ENCODE assay signal across 25 cellular contexts in the genomic region with DNA sequence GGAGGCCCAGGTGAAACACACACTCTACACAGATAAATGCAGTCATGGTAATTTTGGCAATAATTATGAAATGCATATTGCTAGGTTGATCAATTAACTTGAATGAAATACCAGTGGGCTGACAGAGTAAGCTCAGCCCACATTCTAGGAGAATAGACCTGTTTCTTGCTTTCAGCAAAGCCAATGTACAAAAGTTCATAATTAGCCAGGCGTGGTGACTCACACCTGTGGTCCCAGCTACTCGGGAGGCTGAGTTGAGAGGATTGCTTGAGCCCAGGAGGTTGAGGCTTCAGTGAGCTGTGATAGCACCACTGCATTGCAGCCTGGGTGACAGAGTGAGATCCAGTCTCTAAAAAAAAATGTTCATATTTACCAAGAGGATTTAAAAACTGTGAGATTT. TPM values are rescaled to one million over a fixed set of nuclear protein-coding genes. Genes with fewer than 3 reads are reported as not detected.
DNase-seq lines count a peak whose midpoint lies in the region; ATAC-seq, FAIRE-seq and TF ChIP-seq lines count a peak whose summit lies in the region.
"Had no signal": no experiment of that assay in that cellular context is flagged by ENCODE, and none has a peak within 500 bp of the region (broad histone marks: within the 10 kb centered on the region; RNA-seq: fewer than 3 reads in every experiment).

No MANE protein-coding gene starts in this region.

- DNase-seq in activated CD8-positive, alpha-beta memory T cell treated with anti-CD3 and anti-CD28 coated beads, Interleukin-2, amount 50 U/mL, for 48 hours, result peak; percentile 35
- no peak for DNase-seq in activated CD8-positive, alpha-beta memory T cell treated with anti-CD3 and anti-CD28 coated beads, Interleukin-2, amount 10 ng/mL, durations not matched to agents 7 days and 5 days
- DNase-seq in DND-41, result no peak
- no peak for DNase-seq in NCI-H1436 treated with DMSO at 0.1 percent for 48 hours (lab: John Stamatoyannopoulos, UW)
- no peak for DNase-seq in GM19239 (ENCODE audit: insufficient read length, low spot score)
- DNase-seq: Caco-2; CD4-positive, alpha-beta memory T cell; DMS 273 treated with DMSO at 0.1 percent for 48 hours; DMS79 treated with DMSO at 0.1 percent for 48 hours; H9; HFFc6; NCI-H1105 treated with DMSO at 0.1 percent for 48 hours; NCI-H1694; NCI-H2081; NCI-H2171 treated with DMSO at 0.1 percent for 48 hours; NCI-H524 treated with DMSO at 0.1 percent for 48 hours; NCI-H82; OCI-M1 had no signal

- H3K4me1 ChIP-seq in DND-41 (ENCODE audit: insufficient read depth, low read length), result peaks cover 34% of the 10 kb centered on the region
- H3K4me1 ChIP-seq: A549, Caco-2 had no signal

- no peak for ATAC-seq in activated CD8-positive, alpha-beta memory T cell treated with anti-CD3 and anti-CD28 coated beads, Interleukin-2, amount 10 ng/mL, durations not matched to agents 7 days and 5 days
- ATAC-seq in DND-41 (ENCODE audit: insufficient read depth, low read depth), result no peak
- no peak for ATAC-seq in stimulated activated memory B cell treated with anti-CD40 and anti-IgM and Interleukin-4, amounts not matched to agents 10 μg/mL and 1 μg/mL and 100 μg/mL, for 72 hours
- ATAC-seq: A549, GM12878, Right ventricle myocardium inferior had no signal

- H3K27ac Mint-ChIP-seq in activated CD8-positive, alpha-beta memory T cell treated with anti-CD3 and anti-CD28 coated beads, Interleukin-2, amount 10 ng/mL, durations not matched to agents 7 days and 5 days, result no peak overlapping the region
- peak overlapping the region; percentile 62 for H3K27ac Mint-ChIP-seq in dendritic cell treated with granulocyte-macrophage colony-stimulating factor and Interleukin-4, amounts not matched to agents 40 ng/mL and 50 ng/mL, for 4 days
- H3K27ac Mint-ChIP-seq in stimulated activated memory B cell treated with anti-CD40 and anti-IgM and Interleukin-4, amounts not matched to agents 10 μg/mL and 1 μg/mL and 100 μg/mL, for 72 hours, result peak overlapping the region; percentile 81
- H3K27ac Mint-ChIP-seq: H9, HFFc6 had no signal

- no peak for FAIRE-seq in GM19239 (lab: Jason Lieb, UNC)
- FAIRE-seq: A549, GM12878, RCC 7860 had no signal

- no peaks in the 10 kb centered on the region for H3K27me3 Mint-ChIP-seq in activated CD8-positive, alpha-beta memory T cell treated with anti-CD3 and anti-CD28 coated beads, Interleukin-2, amount 10 ng/mL, durations not matched to agents 7 days and 5 days
- no peaks in the 10 kb centered on the region for H3K27me3 Mint-ChIP-seq in dendritic cell treated with granulocyte-macrophage colony-stimulating factor and Interleukin-4, amounts not matched to agents 40 ng/mL and 50 ng/mL, for 4 days
- no peaks in the 10 kb centered on the region for H3K27me3 Mint-ChIP-seq in stimulated activated memory B cell treated with anti-CD40 and anti-IgM and Interleukin-4, amounts not matched to agents 10 μg/mL and 1 μg/mL and 100 μg/mL, for 72 hours
- H3K27me3 Mint-ChIP-seq: CD4-positive, alpha-beta memory T cell had no signal

- no peaks in the 10 kb centered on the region for H4K20me1 ChIP-seq in DND-41 (ENCODE audit: insufficient read depth, low read length)

- H3K36me3 Mint-ChIP-seq in activated CD8-positive, alpha-beta memory T cell treated with anti-CD3 and anti-CD28 coated beads, Interleukin-2, amount 10 ng/mL, durations not matched to agents 7 days and 5 days, result peaks cover 16% of the 10 kb centered on the region
- peaks cover 6% of the 10 kb centered on the region for H3K36me3 Mint-ChIP-seq in dendritic cell treated with granulocyte-macrophage colony-stimulating factor and Interleukin-4, amounts not matched to agents 40 ng/mL and 50 ng/mL, for 4 days (ENCODE audit: low read depth)
- peaks cover 13% of the 10 kb centered on the region for H3K36me3 Mint-ChIP-seq in stimulated activated memory B cell treated with anti-CD40 and anti-IgM and Interleukin-4, amounts not matched to agents 10 μg/mL and 1 μg/mL and 100 μg/mL, for 72 hours

- no peaks in the 10 kb centered on the region for H3K27me3 ChIP-seq in DND-41 (ENCODE audit: insufficient read depth, low read length, poor library complexity)

- TF ChIP-seq CTCF in DND-41 (IDR thresholded peaks at IDR 0.05; ENCODE audit: borderline replicate concordance, extremely low read depth, low read length, poor library complexity, severe bottlenecking), result no peak

- H3K9me3 ChIP-seq in DND-41 (ENCODE audit: insufficient read depth, low read length, severe bottlenecking), result peaks cover 11% of the 10 kb centered on the region
- H3K9me3 ChIP-seq: Caco-2 had no signal

- CTCF ChIA-PET in activated CD8-positive, alpha-beta memory T cell treated with anti-CD3 and anti-CD28 coated beads, Interleukin-2, amount 10 ng/mL, durations not matched to agents 7 days and 5 days (lab: Charles Lee), result interaction anchor here (0.9 to 1.2 kb wide), 3 partner anchors 8 to 63 kb away, joined by 3 to 4 read pairs (median 3); no protein-coding TSS in a partner anchor

- no peaks in the 10 kb centered on the region for H3K79me2 ChIP-seq in DND-41 (ENCODE audit: insufficient read depth, low read length)

- intact Hi-C loops in dendritic cell treated with granulocyte-macrophage colony-stimulating factor and Interleukin-4, amounts not matched to agents 40 ng/mL and 50 ng/mL, for 4 days (cut with micrococcal nuclease), result no loop called here

- H3K36me3 ChIP-seq in DND-41 (ENCODE audit: insufficient read depth, low read length), result no peaks in the 10 kb centered on the region

- H3K9me3 Mint-ChIP-seq in activated CD8-positive, alpha-beta memory T cell treated with anti-CD3 and anti-CD28 coated beads, Interleukin-2, amount 10 ng/mL, durations not matched to agents 7 days and 5 days (ENCODE audit: low read depth), result peaks cover 9% of the 10 kb centered on the region
- H3K9me3 Mint-ChIP-seq in dendritic cell treated with granulocyte-macrophage colony-stimulating factor and Interleukin-4, amounts not matched to agents 40 ng/mL and 50 ng/mL, for 4 days, result peaks cover 14% of the 10 kb centered on the region
- peaks cover 7% of the 10 kb centered on the region for H3K9me3 Mint-ChIP-seq in stimulated activated memory B cell treated with anti-CD40 and anti-IgM and Interleukin-4, amounts not matched to agents 10 μg/mL and 1 μg/mL and 100 μg/mL, for 72 hours

- no peak overlapping the region for H3K9ac ChIP-seq in DND-41 (ENCODE audit: low read depth, low read length)
- H3K9ac ChIP-seq: GM23248 had no signal

- no peak overlapping the region for H2AFZ ChIP-seq in DND-41 (ENCODE audit: low read depth, low read length)
- H2AFZ ChIP-seq: GM23248 had no signal

- H3K4me1 Mint-ChIP-seq in activated CD8-positive, alpha-beta memory T cell treated with anti-CD3 and anti-CD28 coated beads, Interleukin-2, amount 10 ng/mL, durations not matched to agents 7 days and 5 days, result peaks cover 27% of the 10 kb centered on the region
- H3K4me1 Mint-ChIP-seq in dendritic cell treated with granulocyte-macrophage colony-stimulating factor and Interleukin-4, amounts not matched to agents 40 ng/mL and 50 ng/mL, for 4 days (ENCODE audit: low read depth), result peaks cover 31% of the 10 kb centered on the region
- H3K4me1 Mint-ChIP-seq in stimulated activated memory B cell treated with anti-CD40 and anti-IgM and Interleukin-4, amounts not matched to agents 10 μg/mL and 1 μg/mL and 100 μg/mL, for 72 hours, result peaks cover 43% of the 10 kb centered on the region

- H3K27ac ChIP-seq in DND-41 (ENCODE audit: low read length), result peak overlapping the region; percentile 28; the same call in 1 of the 2 replicates
- H3K27ac ChIP-seq: A549, GM23248 had no signal

- H3K4me2 ChIP-seq in DND-41 (ENCODE audit: insufficient read depth, low read length), result no peak overlapping the region
- H3K4me2 ChIP-seq: A549 had no signal

- no peak overlapping the region for H3K4me3 ChIP-seq in DND-41 (ENCODE audit: low read depth in 1 of 2, low read length in 2 of 2)
- H3K4me3 ChIP-seq: A549, GM12878, GM23248 had no signal

- H3K4me3 Mint-ChIP-seq in activated CD8-positive, alpha-beta memory T cell treated with anti-CD3 and anti-CD28 coated beads, Interleukin-2, amount 10 ng/mL, durations not matched to agents 7 days and 5 days, result no peak overlapping the region
- no peak overlapping the region for H3K4me3 Mint-ChIP-seq in dendritic cell treated with granulocyte-macrophage colony-stimulating factor and Interleukin-4, amounts not matched to agents 40 ng/mL and 50 ng/mL, for 4 days
- no peak overlapping the region for H3K4me3 Mint-ChIP-seq in stimulated activated memory B cell treated with anti-CD40 and anti-IgM and Interleukin-4, amounts not matched to agents 10 μg/mL and 1 μg/mL and 100 μg/mL, for 72 hours
- H3K4me3 Mint-ChIP-seq: H9, HFFc6 had no signal

RNA-seq across cellular contexts. Expression of a gene that starts 15.7 kb away (rescaled TPM):
- total RNA-seq in activated CD8-positive, alpha-beta memory T cell treated with anti-CD3 and anti-CD28 coated beads, Interleukin-2, amount 10 ng/mL, durations not matched to agents 7 days and 5 days, result 100 to 1,000 TPM in 1 of 2 experiments, 10 to 100 TPM in 1; 94.7 to 101 TPM
